In the genomic region with DNA sequence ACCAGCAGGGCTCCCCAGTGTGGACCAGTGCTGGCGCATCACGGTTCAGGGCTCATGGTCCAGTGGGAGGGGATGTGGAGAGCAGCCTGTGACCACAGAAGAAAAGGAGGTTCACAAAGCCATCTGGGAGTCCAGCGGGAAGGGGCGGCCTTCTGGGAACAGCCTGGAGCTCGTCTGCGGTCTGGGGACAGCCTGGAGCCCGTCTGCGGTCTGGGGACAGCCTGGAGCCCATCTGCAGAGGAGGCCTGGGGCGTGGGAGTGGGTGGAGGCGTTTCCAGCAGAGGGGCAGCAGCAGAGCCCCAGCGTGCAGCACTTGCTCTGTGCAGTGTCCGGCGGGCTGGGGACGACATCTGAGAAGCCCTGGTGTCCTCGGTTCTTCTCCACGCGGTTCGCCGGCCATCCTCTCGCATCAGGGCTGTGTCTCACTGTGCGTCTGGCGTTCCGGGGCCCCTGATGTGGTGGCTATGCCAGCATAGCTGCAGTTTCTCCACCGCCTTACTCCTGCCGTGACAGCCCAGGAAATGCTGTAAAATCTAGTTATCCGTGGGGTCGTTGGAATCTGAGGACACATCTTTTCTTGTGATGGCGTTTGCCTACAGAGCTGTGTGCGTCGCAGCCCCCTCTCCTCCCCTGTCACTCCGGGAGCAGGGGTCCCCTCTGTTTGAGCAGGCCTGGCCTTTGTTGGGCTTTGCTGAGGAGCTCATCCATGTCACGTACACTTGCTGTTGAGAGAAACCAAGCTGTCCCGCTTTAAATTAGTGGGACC, we compare ENCODE assay signal across 21 cellular contexts.
DNase-seq lines count a peak whose midpoint lies in the region; ATAC-seq and TF ChIP-seq lines count a peak whose summit lies in the region.
"Had no signal": no experiment of that assay in that cellular context is flagged by ENCODE, and none has a peak within 500 bp of the region (broad histone marks: within the 10 kb centered on the region; RNA-seq: fewer than 3 reads in every experiment).

No MANE protein-coding gene starts in this region.

- intact Hi-C loops in cardiac septum (cut with DNase I) (no loop called here), left cardiac atrium (cut with DNase I) (loop anchor here in 1 of 2 donors (10.0 kb wide), 1 partner anchor 257 kb away; no protein-coding TSS in a partner anchor), left colon (cut with DNase I, micrococcal nuclease) (no loop called here), mammary epithelial cell (cut with micrococcal nuclease) (no loop called here)

- 92% methylated on average over 31 of the region's 33 CpGs for WGBS in mammary epithelial cell (ENCODE audit: low coverage, missing lambda C conversion rate)

- ATAC-seq in left cardiac atrium = no peak
- ATAC-seq in left colon = peak; percentile 5
- ATAC-seq: A549, natural killer cell, Right ventricle myocardium inferior had no signal

- H3K4me1 ChIP-seq in osteoblast (ENCODE audit: insufficient read depth, low read length) (peaks cover 4% of the 10 kb centered on the region), mammary epithelial cell (ENCODE audit: insufficient read depth, low read length) (no peaks in the 10 kb centered on the region)

- H3K27ac ChIP-seq in osteoblast (ENCODE audit: low read depth, low read length) = no peak overlapping the region
- no peak overlapping the region for H3K27ac ChIP-seq in mammary epithelial cell (ENCODE audit: insufficient read depth, low read depth, low read length)
- H3K27ac ChIP-seq: A549, brain microvascular endothelial cell, ovary, upper lobe of left lung, WERI-Rb-1 had no signal

- H3K4me2 ChIP-seq in osteoblast (ENCODE audit: insufficient read depth, low read length) (no peak overlapping the region), mammary epithelial cell (ENCODE audit: insufficient read depth, low read depth, low read length) (no peak overlapping the region)
- H3K4me2 ChIP-seq: A549 had no signal

- CTCF ChIA-PET in mammary epithelial cell (lab: Charles Lee; ENCODE audit: low non-redundant PET) = no interaction called here

- H3K9me3 ChIP-seq in osteoblast (ENCODE audit: low read depth, low read length) (no peaks in the 10 kb centered on the region), mammary epithelial cell (replicated peaks; ENCODE audit: insufficient read depth, low read length) (no peaks in the 10 kb centered on the region)
- H3K9me3 ChIP-seq: A549, ovary, upper lobe of left lung had no signal

- peaks cover 20% of the 10 kb centered on the region for H3K79me2 ChIP-seq in osteoblast (ENCODE audit: insufficient read depth, low read length)
- peaks cover 7% of the 10 kb centered on the region for H3K79me2 ChIP-seq in mammary epithelial cell (ENCODE audit: insufficient read depth, low read length)

- H3K4me3 ChIP-seq in osteoblast (ENCODE audit: insufficient read depth, low read length) (no peak overlapping the region), mammary epithelial cell (replicated peaks in 1 of 3; ENCODE audit: insufficient read depth in 1 of 3, low read depth in 2 of 3, low read length in 3 of 3) (no peak overlapping the region)
- H3K4me3 ChIP-seq: A549, ovary, upper lobe of left lung had no signal

- H3K27me3 ChIP-seq in osteoblast (ENCODE audit: insufficient read depth, low read length) (no peaks in the 10 kb centered on the region), mammary epithelial cell (ENCODE audit: insufficient read depth, low read length) (no peaks in the 10 kb centered on the region)
- H3K27me3 ChIP-seq: brain microvascular endothelial cell, ovary, upper lobe of left lung had no signal

- dilution Hi-C loops in mammary epithelial cell (cut with HindIII; ENCODE audit: low sequenced_read_pairs) = no loop called here

- no peak overlapping the region for H2AFZ ChIP-seq in osteoblast (ENCODE audit: low read length)
- no peak overlapping the region for H2AFZ ChIP-seq in mammary epithelial cell (ENCODE audit: low read depth, low read length)

- H3K9ac ChIP-seq in mammary epithelial cell (ENCODE audit: insufficient read depth, low read length) = no peak overlapping the region

- peaks cover 48% of the 10 kb centered on the region for H4K20me1 ChIP-seq in osteoblast (ENCODE audit: insufficient read depth, low read length)
- no peaks in the 10 kb centered on the region for H4K20me1 ChIP-seq in mammary epithelial cell (ENCODE audit: insufficient read depth, low read length)

- DNase-seq in cardiac septum (ENCODE audit: low spot score) = peak; percentile 73
- DNase-seq in left cardiac atrium = no peak
- DNase-seq in left colon = peak in 1 of 2 donors; percentile 23
- peak; percentile 55 for DNase-seq in osteoblast (ENCODE audit: insufficient read length, low spot score, missing footprints)
- no peak for DNase-seq in mammary epithelial cell
- DNase-seq in OCI-M2 (lab: John Stamatoyannopoulos, UW; ENCODE audit: unreplicated experiment) = no peak
- no peak for DNase-seq in foreskin melanocyte
- no peak for DNase-seq in hypothalamus (lab: John Stamatoyannopoulos, UW)
- DNase-seq: activated CD4-positive, alpha-beta T cell treated with anti-CD3 and anti-CD28 coated beads, Interleukin-2, amount 50 U/mL, for 4 hours; activated CD8-positive, alpha-beta memory T cell treated with anti-CD3 and anti-CD28 coated beads, Interleukin-2, amount 50 U/mL, for 4 hours; brain microvascular endothelial cell; DMS53; natural killer cell; NCI-H1048; NCI-H2081; NCI-H226; WERI-Rb-1 had no signal

- H3K36me3 ChIP-seq in osteoblast (ENCODE audit: insufficient read depth, low read length) (no peaks in the 10 kb centered on the region), mammary epithelial cell (ENCODE audit: insufficient read depth, low read length) (no peaks in the 10 kb centered on the region)
- H3K36me3 ChIP-seq: brain microvascular endothelial cell, ovary, WERI-Rb-1 had no signal

- TF ChIP-seq CTCF in osteoblast (IDR thresholded peaks at IDR 0.05; ENCODE audit: extremely low read depth, low read depth, low read length) (no peak), mammary epithelial cell (conservative IDR thresholded peaks at IDR 0.05 in 1 of 2, IDR thresholded peaks at IDR 0.05 in 1 of 2; ENCODE audit: extremely low read depth in 1 of 2, insufficient read depth in 1 of 2, low read depth in 1 of 2, low read length in 2 of 2) (no peak)

- BruUV-seq in mammary epithelial cell (replicated peaks; lab: Mats Ljungman, UMichigan) = no TSS peak

- in situ Hi-C loops in mammary epithelial cell (cut with MboI; ENCODE audit: low sequenced_read_pairs in 2 of 2) = loop anchor here in 1 of 2 donors (25.0 kb wide), 1 partner anchor 430 kb away; no protein-coding TSS in a partner anchor

Comparison
In these comparisons a context has a peak if more than half of its experiments do, and no peak if none do; other contexts are left out.
1. DNase-seq: peak in cardiac septum (single experiment) and osteoblast (single experiment); none in left cardiac atrium (single experiment), mammary epithelial cell (single experiment), OCI-M2 (single experiment), foreskin melanocyte (single experiment) and hypothalamus (0 of 51).